In genomic region chr18:76889086-76889699, GRCh38 we compare ENCODE assay signal across 17 cellular contexts.
DNase-seq lines count a peak whose midpoint lies in the region; FAIRE-seq and TF ChIP-seq lines count a peak whose summit lies in the region.
"Had no signal": no experiment of that assay in that cellular context is flagged by ENCODE, and none has a peak within 500 bp of the region (broad histone marks: within the 10 kb centered on the region; RNA-seq: fewer than 3 reads in every experiment).

No MANE protein-coding gene starts in this region.

- no peak overlapping the region for H3K9ac ChIP-seq in trophoblast cell (ENCODE audit: low read length)

- no peaks in the 10 kb centered on the region for H3K27me3 ChIP-seq in trophoblast cell (ENCODE audit: insufficient read depth, low read length)

- no CpG with 5 or more reads among the region's 8 CpGs for WGBS in trophoblast cell (ENCODE audit: extremely low coverage, insufficient coverage, insufficient read length)

- peak overlapping the region; percentile 50 for H3K27ac Mint-ChIP-seq in activated naive CD8-positive, alpha-beta T cell
- no peak overlapping the region for H3K27ac Mint-ChIP-seq in activated naive CD8-positive, alpha-beta T cell treated with anti-CD3 and anti-CD28 coated beads for 36 hours
- H3K27ac Mint-ChIP-seq: B cell; CD4-positive, alpha-beta memory T cell; GM23338 had no signal

- no peak overlapping the region for H4K12ac ChIP-seq in trophoblast cell (ENCODE audit: low read depth, low read length)

- peaks cover 4 to 21% of the 10 kb centered on the region in 2 experiments for H3K36me3 ChIP-seq in trophoblast cell (ENCODE audit: control insufficient read depth in 1 of 2, insufficient read depth in 2 of 2, low read length in 2 of 2)

- no peak overlapping the region for H3K4me3 Mint-ChIP-seq in activated naive CD8-positive, alpha-beta T cell
- H3K4me3 Mint-ChIP-seq in activated naive CD8-positive, alpha-beta T cell treated with anti-CD3 and anti-CD28 coated beads for 36 hours = no peak overlapping the region
- H3K4me3 Mint-ChIP-seq: B cell, GM23338, H9 had no signal

- H3K23ac ChIP-seq in trophoblast cell (ENCODE audit: low read length) = peak overlapping the region; percentile 2

- no peaks in the 10 kb centered on the region for H3K9me3 Mint-ChIP-seq in activated naive CD8-positive, alpha-beta T cell (ENCODE audit: low read depth)
- H3K9me3 Mint-ChIP-seq in activated naive CD8-positive, alpha-beta T cell treated with anti-CD3 and anti-CD28 coated beads for 36 hours = no peaks in the 10 kb centered on the region
- H3K9me3 Mint-ChIP-seq: CD4-positive, alpha-beta memory T cell; GM23338 had no signal

- no peak overlapping the region for H3K4me3 ChIP-seq in trophoblast cell (ENCODE audit: low read depth, low read length)
- H3K4me3 ChIP-seq: GM23338 had no signal

- H3K79me2 ChIP-seq in trophoblast cell (ENCODE audit: control insufficient read depth, insufficient read depth, low read length, poor library complexity) = no peaks in the 10 kb centered on the region

- H2AFZ ChIP-seq in trophoblast cell (ENCODE audit: insufficient read depth, low read length, poor library complexity) = no peak overlapping the region
- H2AFZ ChIP-seq: GM23338 had no signal

- peaks cover 38% of the 10 kb centered on the region for H3K36me3 Mint-ChIP-seq in activated naive CD8-positive, alpha-beta T cell
- peaks cover 25% of the 10 kb centered on the region for H3K36me3 Mint-ChIP-seq in activated naive CD8-positive, alpha-beta T cell treated with anti-CD3 and anti-CD28 coated beads for 36 hours

- H3K79me1 ChIP-seq in trophoblast cell (ENCODE audit: low read length) = no peaks in the 10 kb centered on the region

- TF ChIP-seq POLR2A in H54 (IDR thresholded peaks at IDR 0.05; ENCODE audit: low read depth, low read length) = no peak

- H3K14ac ChIP-seq in trophoblast cell (ENCODE audit: low read length) = no peak overlapping the region

- no peak overlapping the region for H3K18ac ChIP-seq in trophoblast cell (ENCODE audit: low read length)

- no peaks in the 10 kb centered on the region for H3K9me3 ChIP-seq in trophoblast cell (ENCODE audit: insufficient read depth, low read depth, low read length)

- no peak overlapping the region for H2BK12ac ChIP-seq in trophoblast cell (ENCODE audit: low read length)

- H4K91ac ChIP-seq in trophoblast cell (ENCODE audit: low read depth, low read length) = no peak overlapping the region

- H3K27ac ChIP-seq in trophoblast cell (ENCODE audit: low read depth, low read length) = no peak overlapping the region

- FAIRE-seq in H54 (lab: Jason Lieb, UNC) = no peak
- FAIRE-seq: G401.6, GM12891 had no signal

- no peak overlapping the region for H2BK120ac ChIP-seq in trophoblast cell (ENCODE audit: insufficient read depth, low read length, poor library complexity)

- H3K4me2 ChIP-seq in trophoblast cell (ENCODE audit: low read length) = no peak overlapping the region
- H3K4me2 ChIP-seq: GM23338 had no signal

- H3K4me1 Mint-ChIP-seq in activated naive CD8-positive, alpha-beta T cell (ENCODE audit: low read depth) = no peaks in the 10 kb centered on the region
- no peaks in the 10 kb centered on the region for H3K4me1 Mint-ChIP-seq in activated naive CD8-positive, alpha-beta T cell treated with anti-CD3 and anti-CD28 coated beads for 36 hours
- H3K4me1 Mint-ChIP-seq: B cell; CD4-positive, alpha-beta memory T cell; GM23338; H9 had no signal

- H3K27me3 Mint-ChIP-seq in activated naive CD8-positive, alpha-beta T cell = no peaks in the 10 kb centered on the region
- no peaks in the 10 kb centered on the region for H3K27me3 Mint-ChIP-seq in activated naive CD8-positive, alpha-beta T cell treated with anti-CD3 and anti-CD28 coated beads for 36 hours
- H3K27me3 Mint-ChIP-seq: B cell; CD4-positive, alpha-beta memory T cell had no signal

- H2AK5ac ChIP-seq in trophoblast cell (ENCODE audit: low read length) = no peak overlapping the region

- H4K8ac ChIP-seq in trophoblast cell (ENCODE audit: low read depth, low read length) = no peak overlapping the region

- H3K4ac ChIP-seq in trophoblast cell (ENCODE audit: low read depth, low read length) = no peak overlapping the region

- no peak for DNase-seq in activated naive CD8-positive, alpha-beta T cell treated with anti-CD3 and anti-CD28 coated beads for 36 hours
- DNase-seq in iPS-NIHi11 (ENCODE audit: low spot score) (peak; percentile 48), trophoblast cell (no peak), NCI-H1105 (lab: John Stamatoyannopoulos, UW) (no peak), middle frontal gyrus (ENCODE audit: extremely low spot score, low spot score) (no peak), H54 (ENCODE audit: insufficient read length, low spot score) (no peak)
- DNase-seq: C1 segment of cervical spinal cord; CD4-positive, alpha-beta memory T cell; DMS153; DMS79 treated with DMSO at 0.1 percent for 48 hours; EL; H9 had no signal

- no peaks in the 10 kb centered on the region for H3K4me1 ChIP-seq in trophoblast cell (ENCODE audit: control insufficient read depth in 1 of 2, insufficient read depth in 2 of 2, low read length in 2 of 2)

- H2BK5ac ChIP-seq in trophoblast cell (ENCODE audit: low read depth, low read length, poor library complexity) = no peak overlapping the region
